In the genomic region with DNA sequence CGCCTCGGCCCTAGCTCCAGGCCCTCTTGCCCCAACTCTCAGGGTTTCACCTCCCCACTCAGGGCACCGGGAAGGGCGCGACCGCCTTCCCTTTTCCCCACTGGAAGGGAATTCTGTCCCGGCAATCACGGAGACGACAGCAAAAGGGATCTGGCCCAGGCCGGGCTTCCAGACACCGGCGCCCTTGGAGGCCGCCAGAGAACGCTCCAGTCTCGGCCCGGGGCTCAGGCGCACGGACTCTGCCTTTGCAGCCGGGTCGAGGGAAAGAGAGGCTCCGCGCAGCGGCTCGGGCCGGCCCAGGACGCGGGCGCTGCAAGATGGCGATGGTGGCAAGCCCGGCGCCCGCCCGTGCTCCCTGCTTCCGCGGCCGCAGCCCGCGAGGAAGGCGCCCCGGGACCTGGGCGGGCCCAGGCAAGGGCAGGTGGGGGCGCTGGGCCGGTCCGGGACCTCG, we compare ENCODE assay signal across 8 cellular contexts. TPM values are rescaled to one million over a fixed set of nuclear protein-coding genes. Genes with fewer than 3 reads are reported as not detected.
DNase-seq lines count a peak whose midpoint lies in the region; ATAC-seq and TF ChIP-seq lines count a peak whose summit lies in the region.

No MANE protein-coding gene starts in this region.

- no peaks in the 10 kb centered on the region for H3K9me3 ChIP-seq in T-helper 17 cell (ENCODE audit: control insufficient read depth, low read length, poor library complexity, severe bottlenecking)
- no peaks in the 10 kb centered on the region for H3K9me3 ChIP-seq in psoas muscle

- H3K4me1 ChIP-seq in psoas muscle, result peaks cover 69% of the 10 kb centered on the region

- peak overlapping the region; percentile 90 for H3K4me3 Mint-ChIP-seq in T-helper 17 cell

- no peaks in the 10 kb centered on the region for H3K27me3 ChIP-seq in GM06990 (replicated peaks; ENCODE audit: control insufficient read depth, insufficient read depth, low read length)
- no peaks in the 10 kb centered on the region for H3K27me3 ChIP-seq in psoas muscle (ENCODE audit: insufficient read depth in 3 of 3, low read length in 2 of 3)

- no peaks in the 10 kb centered on the region for H3K27me3 Mint-ChIP-seq in T-helper 17 cell

- intact Hi-C loops in psoas muscle (cut with DNase I), result loop anchor here (5.0 kb wide), 1 partner anchor 81 kb away; no protein-coding TSS in a partner anchor

- H3K4me1 Mint-ChIP-seq in T-helper 17 cell, result peaks cover 56% of the 10 kb centered on the region

- ATAC-seq in T-helper 17 cell (peak; percentile 35), psoas muscle (peak in 2 of 4 donors; percentile 12 to 26)

- H3K27ac ChIP-seq in psoas muscle, result peak overlapping the region; percentile 93

- H3K36me3 ChIP-seq in GM06990 (ENCODE audit: control insufficient read depth, insufficient read depth, low read length), result no peaks in the 10 kb centered on the region; the same call in none of the 2 replicates
- H3K36me3 ChIP-seq in psoas muscle (ENCODE audit: insufficient read depth in 1 of 2, low read depth in 1 of 2), result peaks cover 0 to 8% of the 10 kb centered on the region in 2 donors

- peak overlapping the region; percentile 90 for H3K4me3 ChIP-seq in GM06990 (replicated peaks; ENCODE audit: low read depth, low read length)
- H3K4me3 ChIP-seq in HFF-Myc (replicated peaks; ENCODE audit: low read depth, low read length), result peak overlapping the region; percentile 80
- H3K4me3 ChIP-seq in fibroblast of villous mesenchyme (ENCODE audit: low read depth, low read length), result peak overlapping the region; percentile 75
- peak overlapping the region; percentile 84 for H3K4me3 ChIP-seq in psoas muscle

- peaks cover 3% of the 10 kb centered on the region for H3K36me3 Mint-ChIP-seq in T-helper 17 cell (ENCODE audit: low read depth)

- DNase-seq in GM06990 (ENCODE audit: extremely low read depth, insufficient read length) (no peak), HFF-Myc (ENCODE audit: extremely low read depth, low read depth) (no peak), T-helper 17 cell (peak in 1 of 3 donors; percentile 46), fibroblast of villous mesenchyme (ENCODE audit: low read depth) (no peak), psoas muscle (no peak), medulla oblongata (ENCODE audit: extremely low spot score) (no peak), NCI-H187 (lab: John Stamatoyannopoulos, UW) (no peak), HuH-7 (ENCODE audit: low spot score) (no peak)

- TF ChIP-seq CTCF in GM06990 (IDR thresholded peaks at IDR 0.05; ENCODE audit: insufficient read depth, low read length, poor library complexity, severe bottlenecking) (no peak), HFF-Myc (IDR thresholded peaks at IDR 0.05; ENCODE audit: low read depth, low read length, missing control alignments) (no peak), fibroblast of villous mesenchyme (IDR thresholded peaks at IDR 0.05; ENCODE audit: insufficient read depth, low read depth, low read length) (no peak), psoas muscle (IDR thresholded peaks at IDR 0.05) (no peak)

- peak overlapping the region; percentile 87 for H3K27ac Mint-ChIP-seq in T-helper 17 cell

- 0 to 1% (median 0%) methylated on average over 25 to 45 of the region's 45 CpGs for WGBS in psoas muscle, 3 donors

RNA-seq across cellular contexts. Expression of gene CTBP1, which starts 1.1 kb away (rescaled TPM):
- total RNA-seq in T-helper 17 cell (100 to 1,000 TPM; 164 to 184 TPM), fibroblast of villous mesenchyme (235 and 314 TPM in 2 replicates), psoas muscle (100 to 1,000 TPM; 122 to 165 (median 142) TPM)
- polyA plus RNA-seq in psoas muscle, result 100 to 1,000 TPM; 109 to 156 (median 116) TPM

RNA-seq across cellular contexts. Expression of gene MAEA, which starts 41.9 kb away (rescaled TPM):
- 10 to 100 TPM; 46.9 to 75.8 TPM for total RNA-seq in T-helper 17 cell
- total RNA-seq in fibroblast of villous mesenchyme, result 59.6 and 60.2 TPM in 2 replicates
- 10 to 100 TPM; 26.7 to 39.6 (median 33.2) TPM for total RNA-seq in psoas muscle
- polyA plus RNA-seq in psoas muscle, result 10 to 100 TPM; 30.3 to 41.6 (median 38.9) TPM
